In genomic region chr11:113305440-113306336, GRCh38 we compare ENCODE assay signal across 8 cellular contexts. TPM values are rescaled to one million over a fixed set of nuclear protein-coding genes. Genes with fewer than 3 reads are reported as not detected.
DNase-seq lines count a peak whose midpoint lies in the region; ATAC-seq and TF ChIP-seq lines count a peak whose summit lies in the region.

No MANE protein-coding gene starts in this region.

- ATAC-seq in GM18498 (IDR thresholded peaks at IDR 0.05; ENCODE audit: unreplicated experiment): peak; percentile 90
- peak; percentile 88 for ATAC-seq in HG03432 (IDR thresholded peaks at IDR 0.05; ENCODE audit: unreplicated experiment)
- peak; percentile 88 for ATAC-seq in stimulated activated naive CD8-positive, alpha-beta T cell treated with anti-CD3 and anti-CD28 coated beads, Interleukin-15, Interleukin-2, amounts not matched to agents 100 U/mL and 50 U/mL, for 24 hours

- no peak overlapping the region for H3K4me3 Mint-ChIP-seq in nephron progenitor cell

- TF ChIP-seq POLR2A in esophagus squamous epithelium (IDR thresholded peaks at IDR 0.05): no peak

- in situ Hi-C loops in ACHN (cut with HindIII; ENCODE audit: low pct_ligation_motif_present, low pct_unique_long_range_greater_than_20kb, low sequenced_read_pairs): no loop called here

- peaks cover 72% of the 10 kb centered on the region for H3K27me3 Mint-ChIP-seq in nephron progenitor cell (ENCODE audit: low read depth, poor library complexity)

- no peaks in the 10 kb centered on the region for H3K4me1 Mint-ChIP-seq in nephron progenitor cell

- intact Hi-C loops in esophagus squamous epithelium (cut with DNase I): loop anchor here (5.0 kb wide), 2 partner anchors 227 to 427 kb away; no protein-coding TSS in a partner anchor

- TF ChIP-seq CTCF in esophagus squamous epithelium (IDR thresholded peaks at IDR 0.05): peak; percentile 86 to 96 (median 92)
- TF ChIP-seq CTCF in nephron progenitor cell (IDR thresholded peaks at IDR 0.05): peak; percentile 96

- no peaks in the 10 kb centered on the region for H3K36me3 ChIP-seq in esophagus squamous epithelium

- WGBS in esophagus squamous epithelium, 2 donors: 47 to 49% methylated on average over 7 to 8 of the region's 12 CpGs

- H3K9me3 Mint-ChIP-seq in nephron progenitor cell: no peaks in the 10 kb centered on the region

- H3K4me1 ChIP-seq in esophagus squamous epithelium: peaks cover 0 to 5% (median 0%) of the 10 kb centered on the region in 3 donors

- no peaks in the 10 kb centered on the region for H3K9me3 ChIP-seq in esophagus squamous epithelium

- H3K27me3 ChIP-seq in esophagus squamous epithelium: peaks cover 0 to 11% (median 0%) of the 10 kb centered on the region in 4 donors

- no peak overlapping the region for H3K27ac ChIP-seq in esophagus squamous epithelium

- H3K4me3 ChIP-seq in esophagus squamous epithelium: no peak overlapping the region

- DNase-seq in ACHN (peak; percentile 59), NOMO-1 treated with dmso at 0.1 percent for 144 hours (lab: John Stamatoyannopoulos, UW; ENCODE audit: unreplicated experiment) (peak; percentile 2), activated T-cell treated with anti-CD3 and anti-CD28 coated beads for 24 hours (ENCODE audit: low read depth) (peak; percentile 50), esophagus squamous epithelium (lab: John Stamatoyannopoulos, UW) (no peak), nephron progenitor cell (peak; percentile 76)
- peak; percentile 75 for DNase-seq in stimulated activated naive CD8-positive, alpha-beta T cell treated with anti-CD3 and anti-CD28 coated beads, Interleukin-15, Interleukin-2, amounts not matched to agents 100 U/mL and 50 U/mL, for 24 hours

- no peaks in the 10 kb centered on the region for H3K36me3 Mint-ChIP-seq in nephron progenitor cell (ENCODE audit: low read depth)

- H3K27ac Mint-ChIP-seq in nephron progenitor cell: no peak overlapping the region

RNA-seq across cellular contexts. Expression of gene TTC12, which starts 8.7 kb away (rescaled TPM):
- 10 to 100 TPM in 2 of 4 donors, 1 to 10 TPM in 2; 2.2 to 14.7 (median 10.8) TPM for total RNA-seq in esophagus squamous epithelium
